ENCODE assay signal across 11 cellular contexts in genomic region chr11:89489930-89490329, GRCh38. TPM values are rescaled to one million over a fixed set of nuclear protein-coding genes. Genes with fewer than 3 reads are reported as not detected.
A peak's percentile ranks its signal among the peaks of the same experiment; 100 is the strongest.
DNase-seq lines count a peak whose midpoint lies in the region; ATAC-seq and TF ChIP-seq lines count a peak whose summit lies in the region.
"Had no signal": no experiment of that assay in that cellular context is flagged by ENCODE, and none has a peak within 500 bp of the region (broad histone marks: within the 10 kb centered on the region; RNA-seq: fewer than 3 reads in every experiment).

No MANE protein-coding gene starts in this region.

- no peaks in the 10 kb centered on the region for H3K9me3 Mint-ChIP-seq in HFFc6
- H3K9me3 Mint-ChIP-seq in activated CD4-positive, alpha-beta T cell treated with anti-CD3 and anti-CD28 coated beads for 36 hours (ENCODE audit: low read depth) = no peaks in the 10 kb centered on the region
- no peaks in the 10 kb centered on the region for H3K9me3 Mint-ChIP-seq in activated CD4-positive, alpha-beta memory T cell treated with anti-CD3 and anti-CD28 coated beads, Interleukin-2, amount 10 ng/mL, durations not matched to agents 7 days and 5 days

- in situ Hi-C loops in astrocyte of the spinal cord (cut with HindIII; ENCODE audit: low sequenced_read_pairs) = no loop called here

- DNase-seq in HFFc6 (peak; percentile 18), astrocyte of the spinal cord (ENCODE audit: low read depth, low spot score) (peak; percentile 48), kidney tubule cell (ENCODE audit: low spot score) (peak; percentile 38), ureter (ENCODE audit: low spot score) (no peak)
- no peak for DNase-seq in activated CD4-positive, alpha-beta T cell treated with anti-CD3 and anti-CD28 coated beads for 36 hours
- no peak for DNase-seq in activated CD4-positive, alpha-beta memory T cell treated with anti-CD3 and anti-CD28 coated beads, Interleukin-2, amount 10 ng/mL, durations not matched to agents 7 days and 5 days
- DNase-seq: activated naive CD4-positive, alpha-beta T cell treated with Interleukin-2 at 50 U/mL for 16 hours; cerebellar nuclear complex; NCI-H2029 had no signal

- CTCF ChIA-PET in activated CD4-positive, alpha-beta T cell treated with anti-CD3 and anti-CD28 coated beads for 36 hours (lab: Charles Lee) = interaction anchor here (1.0 kb wide), 1 partner anchor 18 kb away, joined by 3 read pairs; no protein-coding TSS in a partner anchor
- CTCF ChIA-PET in activated CD4-positive, alpha-beta memory T cell treated with anti-CD3 and anti-CD28 coated beads, Interleukin-2, amount 10 ng/mL, durations not matched to agents 7 days and 5 days (lab: Charles Lee) = no interaction called here

- H3K27ac ChIP-seq in subcutaneous abdominal adipose tissue (ENCODE audit: low read depth, low read length) = no peak overlapping the region

- peak overlapping the region in 1 of 5 donors; percentile 16 for H3K9ac ChIP-seq in subcutaneous abdominal adipose tissue (ENCODE audit: low read length in 5 of 5)

- H3K9me3 ChIP-seq in subcutaneous abdominal adipose tissue (ENCODE audit: control insufficient read depth in 5 of 5, low read length in 5 of 5) = no peaks in the 10 kb centered on the region

- H3K27me3 ChIP-seq in subcutaneous abdominal adipose tissue (ENCODE audit: control insufficient read depth in 5 of 5, insufficient read depth in 4 of 5, low read length in 5 of 5) = no peaks in the 10 kb centered on the region

- peak overlapping the region; percentile 53 for H3K4me3 ChIP-seq in astrocyte of the spinal cord (ENCODE audit: low read depth, low read length)
- H3K4me3 ChIP-seq in subcutaneous abdominal adipose tissue (ENCODE audit: low read depth in 1 of 5, low read length in 5 of 5) = peak overlapping the region in 4 of 5 donors; percentile 62 to 85 (median 74)

- peak overlapping the region; percentile 93 for H3K4me3 Mint-ChIP-seq in HFFc6
- H3K4me3 Mint-ChIP-seq in activated CD4-positive, alpha-beta T cell treated with anti-CD3 and anti-CD28 coated beads for 36 hours = no peak overlapping the region
- no peak overlapping the region for H3K4me3 Mint-ChIP-seq in activated CD4-positive, alpha-beta memory T cell treated with anti-CD3 and anti-CD28 coated beads, Interleukin-2, amount 10 ng/mL, durations not matched to agents 7 days and 5 days

- H3K36me3 Mint-ChIP-seq in HFFc6 (ENCODE audit: low read depth) = no peaks in the 10 kb centered on the region
- H3K36me3 Mint-ChIP-seq in activated CD4-positive, alpha-beta T cell treated with anti-CD3 and anti-CD28 coated beads for 36 hours (ENCODE audit: low read depth) = no peaks in the 10 kb centered on the region
- H3K36me3 Mint-ChIP-seq in activated CD4-positive, alpha-beta memory T cell treated with anti-CD3 and anti-CD28 coated beads, Interleukin-2, amount 10 ng/mL, durations not matched to agents 7 days and 5 days (ENCODE audit: low read depth) = no peaks in the 10 kb centered on the region
- H3K36me3 Mint-ChIP-seq: CD14-positive monocyte had no signal

- intact Hi-C loops in activated CD4-positive, alpha-beta T cell treated with anti-CD3 and anti-CD28 coated beads for 36 hours (cut with DNase I, micrococcal nuclease) = no loop called here

- H3K4me1 Mint-ChIP-seq in HFFc6 (ENCODE audit: low read depth) = peaks cover 46% of the 10 kb centered on the region
- H3K4me1 Mint-ChIP-seq in activated CD4-positive, alpha-beta T cell treated with anti-CD3 and anti-CD28 coated beads for 36 hours = peaks cover 2% of the 10 kb centered on the region
- no peaks in the 10 kb centered on the region for H3K4me1 Mint-ChIP-seq in activated CD4-positive, alpha-beta memory T cell treated with anti-CD3 and anti-CD28 coated beads, Interleukin-2, amount 10 ng/mL, durations not matched to agents 7 days and 5 days
- H3K4me1 Mint-ChIP-seq: CD14-positive monocyte had no signal

- POLR2A ChIA-PET in activated CD4-positive, alpha-beta T cell treated with anti-CD3 and anti-CD28 coated beads for 36 hours (lab: Charles Lee) = no interaction called here
- POLR2A ChIA-PET in activated CD4-positive, alpha-beta memory T cell treated with anti-CD3 and anti-CD28 coated beads, Interleukin-2, amount 10 ng/mL, durations not matched to agents 7 days and 5 days (lab: Charles Lee) = no interaction called here

- H3K27ac Mint-ChIP-seq in HFFc6 = peak overlapping the region; percentile 4; the same call in 1 of the 2 replicates
- H3K27ac Mint-ChIP-seq in activated CD4-positive, alpha-beta T cell treated with anti-CD3 and anti-CD28 coated beads for 36 hours = no peak overlapping the region
- no peak overlapping the region for H3K27ac Mint-ChIP-seq in activated CD4-positive, alpha-beta memory T cell treated with anti-CD3 and anti-CD28 coated beads, Interleukin-2, amount 10 ng/mL, durations not matched to agents 7 days and 5 days
- H3K27ac Mint-ChIP-seq: CD14-positive monocyte had no signal

- no peak for ATAC-seq in activated CD4-positive, alpha-beta T cell treated with anti-CD3 and anti-CD28 coated beads for 36 hours

- no peaks in the 10 kb centered on the region for H3K27me3 Mint-ChIP-seq in HFFc6 (ENCODE audit: insufficient read depth)
- peaks cover 25% of the 10 kb centered on the region for H3K27me3 Mint-ChIP-seq in activated CD4-positive, alpha-beta T cell treated with anti-CD3 and anti-CD28 coated beads for 36 hours
- peaks cover 9% of the 10 kb centered on the region for H3K27me3 Mint-ChIP-seq in activated CD4-positive, alpha-beta memory T cell treated with anti-CD3 and anti-CD28 coated beads, Interleukin-2, amount 10 ng/mL, durations not matched to agents 7 days and 5 days

- TF ChIP-seq CTCF in HFFc6 (IDR thresholded peaks at IDR 0.05) (no peak), astrocyte of the spinal cord (IDR thresholded peaks at IDR 0.05; ENCODE audit: low read depth, low read length) (no peak)

- H3K4me1 ChIP-seq in subcutaneous abdominal adipose tissue (ENCODE audit: control insufficient read depth in 5 of 5, insufficient read depth in 5 of 5, low read length in 5 of 5) = peaks cover 0 to 19% (median 16%) of the 10 kb centered on the region in 5 donors

- H3K36me3 ChIP-seq in subcutaneous abdominal adipose tissue (ENCODE audit: control insufficient read depth in 5 of 5, insufficient read depth in 5 of 5, low read length in 5 of 5) = no peaks in the 10 kb centered on the region

RNA-seq across cellular contexts. Expression of gene NOX4, which starts 1.2 kb away (rescaled TPM):
- total RNA-seq in HFFc6 (2021; fragmentation: NEBNext Ultra II Directional; extraction: Animal tissue kit (Norgen Biotek cat#: 25700)) = 1 to 10 TPM; 2.2 to 5.0 (median 3.2) TPM
- not detected for total RNA-seq in activated CD4-positive, alpha-beta T cell treated with anti-CD3 and anti-CD28 coated beads for 36 hours
- 1.6 TPM for total RNA-seq in ureter
- not detected for total RNA-seq in activated CD4-positive, alpha-beta memory T cell treated with anti-CD3 and anti-CD28 coated beads, Interleukin-2, amount 10 ng/mL, durations not matched to agents 7 days and 5 days

Comparison
In these comparisons a context has a peak if more than half of its experiments do, and no peak if none do; other contexts are left out.
1. DNase-seq: peak in HFFc6 (single experiment), astrocyte of the spinal cord (single experiment) and kidney tubule cell (single experiment); none in activated CD4-positive, alpha-beta T cell treated with anti-CD3 and anti-CD28 coated beads for 36 hours (single experiment), ureter (single experiment) and activated CD4-positive, alpha-beta memory T cell treated with anti-CD3 and anti-CD28 coated beads, Interleukin-2, amount 10 ng/mL, durations not matched to agents 7 days and 5 days (single experiment).